ENCODE assay signal across 10 cellular contexts in the genomic region with DNA sequence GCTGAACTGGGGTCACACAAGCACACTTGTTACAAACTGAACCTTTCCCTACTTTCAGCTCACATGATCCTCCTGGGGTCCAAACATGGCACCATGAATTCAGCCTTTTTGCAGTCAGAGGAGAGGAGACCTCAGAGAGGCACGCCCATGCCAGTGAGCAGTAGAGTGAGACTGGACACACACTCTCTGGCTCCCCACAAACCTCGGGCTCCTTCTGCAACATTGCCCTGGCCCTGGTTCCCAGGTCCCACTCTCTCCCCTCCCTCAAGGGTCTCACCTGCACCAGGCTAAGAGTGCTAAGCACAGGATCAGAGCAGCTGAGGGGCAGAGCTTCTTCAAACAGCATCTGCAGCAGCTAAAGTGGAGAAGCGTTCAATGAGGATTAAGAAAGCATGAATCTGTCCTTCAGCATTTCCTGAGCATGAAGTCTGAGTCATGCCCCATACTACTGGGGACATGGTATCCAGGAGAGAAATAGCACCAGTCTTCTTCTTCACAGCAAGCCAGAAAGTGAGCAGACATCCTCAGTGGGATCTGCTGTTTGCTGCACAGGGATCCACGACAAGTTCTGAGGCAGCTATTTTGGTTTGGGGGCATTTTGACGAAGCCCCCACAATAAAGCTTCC. TPM values are rescaled to one million over a fixed set of nuclear protein-coding genes. Genes with fewer than 3 reads are reported as not detected.
DNase-seq lines count a peak whose midpoint lies in the region; ATAC-seq and TF ChIP-seq lines count a peak whose summit lies in the region.
"Had no signal": no experiment of that assay in that cellular context is flagged by ENCODE, and none has a peak within 500 bp of the region (broad histone marks: within the 10 kb centered on the region; RNA-seq: fewer than 3 reads in every experiment).

No MANE protein-coding gene starts in this region.

- no peak overlapping the region for H3K27ac ChIP-seq in CD4-positive, alpha-beta T cell (ENCODE audit: low read depth, low read length)

- H3K27ac Mint-ChIP-seq in activated CD4-positive, alpha-beta memory T cell treated with anti-CD3 and anti-CD28 coated beads for 36 hours: no peak overlapping the region
- H3K27ac Mint-ChIP-seq in CD4-positive, alpha-beta T cell: no peak overlapping the region
- H3K27ac Mint-ChIP-seq: B cell, nephron progenitor cell had no signal

- CTCF ChIA-PET in AG04449 (lab: Yijun Ruan, JAX): interaction anchor here (1.0 to 1.9 kb wide), 2 partner anchors 15 to 43 kb away, joined by 3 to 6 read pairs; no protein-coding TSS in a partner anchor
- CTCF ChIA-PET in activated CD4-positive, alpha-beta memory T cell treated with anti-CD3 and anti-CD28 coated beads for 36 hours (lab: Charles Lee): no interaction called here
- CTCF ChIA-PET in CD4-positive, alpha-beta T cell (lab: Charles Lee): no interaction called here

- no peaks in the 10 kb centered on the region for H3K9me3 ChIP-seq in CD4-positive, alpha-beta T cell (ENCODE audit: control insufficient read depth, low read length)

- H3K36me3 Mint-ChIP-seq in activated CD4-positive, alpha-beta memory T cell treated with anti-CD3 and anti-CD28 coated beads for 36 hours: no peaks in the 10 kb centered on the region
- no peaks in the 10 kb centered on the region for H3K36me3 Mint-ChIP-seq in CD4-positive, alpha-beta T cell (ENCODE audit: low read depth)

- no peaks in the 10 kb centered on the region for H3K9me3 Mint-ChIP-seq in activated CD4-positive, alpha-beta memory T cell treated with anti-CD3 and anti-CD28 coated beads for 36 hours
- no peaks in the 10 kb centered on the region for H3K9me3 Mint-ChIP-seq in CD4-positive, alpha-beta T cell
- H3K9me3 Mint-ChIP-seq: nephron progenitor cell had no signal

- H3K27me3 Mint-ChIP-seq in activated CD4-positive, alpha-beta memory T cell treated with anti-CD3 and anti-CD28 coated beads for 36 hours: no peaks in the 10 kb centered on the region
- H3K27me3 Mint-ChIP-seq in CD4-positive, alpha-beta T cell: peaks cover 10% of the 10 kb centered on the region

- DNase-seq in AG04449 (ENCODE audit: low read depth, low spot score) (peak; percentile 21), NB4 (ENCODE audit: low read depth) (peak; percentile 57)
- DNase-seq in activated CD4-positive, alpha-beta memory T cell treated with anti-CD3 and anti-CD28 coated beads for 36 hours: no peak
- DNase-seq in CD4-positive, alpha-beta T cell: no peak
- DNase-seq: NCI-H2171; nephron progenitor cell; stimulated activated CD4-positive, alpha-beta T cell treated with anti-CD3 and anti-CD28 coated beads, Interleukin-4, amount 100 ng/mL, for 4 hours had no signal

- H3K4me1 Mint-ChIP-seq in activated CD4-positive, alpha-beta memory T cell treated with anti-CD3 and anti-CD28 coated beads for 36 hours (ENCODE audit: low read depth): no peaks in the 10 kb centered on the region
- no peaks in the 10 kb centered on the region for H3K4me1 Mint-ChIP-seq in CD4-positive, alpha-beta T cell (ENCODE audit: low read depth)
- H3K4me1 Mint-ChIP-seq: B cell, nephron progenitor cell had no signal

- intact Hi-C loops in activated CD4-positive, alpha-beta memory T cell treated with anti-CD3 and anti-CD28 coated beads for 36 hours (cut with micrococcal nuclease): no loop called here
- intact Hi-C loops in CD4-positive, alpha-beta T cell (cut with DNase I, micrococcal nuclease): no loop called here

- no peaks in the 10 kb centered on the region for H3K27me3 ChIP-seq in CD4-positive, alpha-beta T cell (ENCODE audit: control insufficient read depth, insufficient read depth, low read length)

- POLR2A ChIA-PET in AG04449 (lab: Yijun Ruan, JAX): no interaction called here
- POLR2A ChIA-PET in activated CD4-positive, alpha-beta memory T cell treated with anti-CD3 and anti-CD28 coated beads for 36 hours (lab: Charles Lee): no interaction called here
- POLR2A ChIA-PET in CD4-positive, alpha-beta T cell (lab: Charles Lee): no interaction called here

- no peak overlapping the region for H3K4me3 Mint-ChIP-seq in activated CD4-positive, alpha-beta memory T cell treated with anti-CD3 and anti-CD28 coated beads for 36 hours
- H3K4me3 Mint-ChIP-seq in CD4-positive, alpha-beta T cell: no peak overlapping the region
- H3K4me3 Mint-ChIP-seq: B cell, nephron progenitor cell had no signal

- TF ChIP-seq CTCF in AG04449 (IDR thresholded peaks at IDR 0.05; ENCODE audit: insufficient read depth, low read length, missing control alignments): no peak
- TF ChIP-seq CTCF in NB4 (IDR thresholded peaks at IDR 0.05; ENCODE audit: low read depth, low read length): no peak
- TF ChIP-seq CTCF in CD4-positive, alpha-beta T cell (IDR thresholded peaks at IDR 0.05): no peak

- TF ChIP-seq POLR2A in NB4 (IDR thresholded peaks at IDR 0.05; ENCODE audit: extremely low read depth, insufficient read length): no peak

- peak; percentile 56 for ATAC-seq in esophagus mucosa
- ATAC-seq in CD4-positive, alpha-beta T cell (ENCODE audit: poor library complexity): no peak
- no peak for ATAC-seq in HG02759 (IDR thresholded peaks at IDR 0.05; ENCODE audit: unreplicated experiment)

- no peak overlapping the region for H3K4me3 ChIP-seq in AG04449 (ENCODE audit: low read depth, low read length)
- no peak overlapping the region for H3K4me3 ChIP-seq in NB4 (ENCODE audit: low read depth, low read length)

RNA-seq across cellular contexts. Expression of gene SLC35A4, which starts 27.2 kb away (rescaled TPM):
- total RNA-seq in esophagus mucosa: 52.4 TPM
- 10 to 100 TPM; 68.7 to 69.7 TPM for total RNA-seq in activated CD4-positive, alpha-beta memory T cell treated with anti-CD3 and anti-CD28 coated beads for 36 hours
- 10 to 100 TPM; 16.9 to 17.8 TPM for total RNA-seq in CD4-positive, alpha-beta T cell

RNA-seq across cellular contexts. Expression of gene APBB3, which starts 27.5 kb away (rescaled TPM):
- 5.2 TPM for total RNA-seq in esophagus mucosa
- total RNA-seq in activated CD4-positive, alpha-beta memory T cell treated with anti-CD3 and anti-CD28 coated beads for 36 hours: 10 to 100 TPM; 16.3 to 16.8 TPM
- total RNA-seq in CD4-positive, alpha-beta T cell: 10 to 100 TPM; 56.6 to 61.5 TPM

RNA-seq across cellular contexts. Expression of gene SRA1, which starts 34.6 kb away (rescaled TPM):
- 28.6 TPM for total RNA-seq in esophagus mucosa
- 10 to 100 TPM; 46.0 to 46.7 TPM for total RNA-seq in activated CD4-positive, alpha-beta memory T cell treated with anti-CD3 and anti-CD28 coated beads for 36 hours
- 10 to 100 TPM; 30.9 to 31.6 TPM for total RNA-seq in CD4-positive, alpha-beta T cell

RNA-seq across cellular contexts. Expression of gene CD14, which starts 41.1 kb away (rescaled TPM):
- 6.7 TPM for total RNA-seq in esophagus mucosa
- total RNA-seq in activated CD4-positive, alpha-beta memory T cell treated with anti-CD3 and anti-CD28 coated beads for 36 hours: under 1 TPM; 0.39 to 0.62 TPM
- total RNA-seq in CD4-positive, alpha-beta T cell: 1 to 10 TPM; 1.7 to 2.1 TPM

RNA-seq across cellular contexts. Expression of gene EIF4EBP3, which starts 44.4 kb away (rescaled TPM):
- 20.7 TPM for total RNA-seq in esophagus mucosa
- 10 to 100 TPM; 15.7 to 16.6 TPM for total RNA-seq in activated CD4-positive, alpha-beta memory T cell treated with anti-CD3 and anti-CD28 coated beads for 36 hours
- total RNA-seq in CD4-positive, alpha-beta T cell: 10 to 100 TPM; 12.7 to 15.1 TPM

Comparison
In these comparisons a context has a peak if more than half of its experiments do, and no peak if none do; other contexts are left out.
1. DNase-seq: peak in AG04449 (single experiment) and NB4 (single experiment); none in activated CD4-positive, alpha-beta memory T cell treated with anti-CD3 and anti-CD28 coated beads for 36 hours (single experiment) and CD4-positive, alpha-beta T cell (0 of 10).